Comparison of ENCODE assay signal across 16 cellular contexts in genomic region chrX:13401724-13402123, GRCh38.
"Had no signal": no experiment of that assay in that cellular context is flagged by ENCODE, and none has a peak within 500 bp of the region (broad histone marks: within the 10 kb centered on the region; RNA-seq: fewer than 3 reads in every experiment).

No MANE protein-coding gene starts in this region.

- ATAC-seq: activated naive CD4-positive, alpha-beta T cell treated with anti-CD3 and anti-CD28 coated beads, Interleukin-2, amount 50 U/mL, for 72 hours; activated T-cell treated with anti-CD3 and anti-CD28 coated beads, Interleukin-2, amount 50 U/mL, for 72 hours; foreskin keratinocyte; left cardiac atrium; naive thymus-derived CD4-positive, alpha-beta T cell; pancreas had no signal

- DNase-seq: activated CD4-positive, alpha-beta T cell treated with anti-CD3 and anti-CD28 coated beads for 4 hours; activated CD4-positive, alpha-beta T cell treated with anti-CD3 and anti-CD28 coated beads, Interleukin-2, amount 50 U/mL, for 4 hours; activated naive CD4-positive, alpha-beta T cell; activated T-cell treated with anti-CD3 and anti-CD28 coated beads for 4 hours; activated T-cell treated with anti-CD3 and anti-CD28 coated beads, Interleukin-2, amount 50 U/mL, for 72 hours; effector CD4-positive, alpha-beta T cell; foreskin keratinocyte; left cardiac atrium; midbrain; naive thymus-derived CD4-positive, alpha-beta T cell; nucleus accumbens; pancreas; stimulated activated CD4-positive, alpha-beta T cell treated with anti-CD3 and anti-CD28 coated beads, Interleukin-15, amount 100 ng/mL, for 24 hours; stimulated activated CD4-positive, alpha-beta T cell treated with anti-CD3 and anti-CD28 coated beads, Interleukin-2, amount 100 ng/mL, for 24 hours; stimulated activated naive CD4-positive, alpha-beta T cell had no signal
